ENCODE assay signal across 9 cellular contexts in genomic region chr7:121372376-121373024, GRCh38. TPM values are rescaled to one million over a fixed set of nuclear protein-coding genes. Genes with fewer than 3 reads are reported as not detected.
DNase-seq lines count a peak whose midpoint lies in the region; ATAC-seq, FAIRE-seq and TF ChIP-seq lines count a peak whose summit lies in the region.
"Had no signal": no experiment of that assay in that cellular context is flagged by ENCODE, and none has a peak within 500 bp of the region (broad histone marks: within the 10 kb centered on the region; RNA-seq: fewer than 3 reads in every experiment).

No MANE protein-coding gene starts in this region.

- H3K36me3 ChIP-seq in small intestine (ENCODE audit: control insufficient read depth in 2 of 2, insufficient read depth in 2 of 2, low read length in 2 of 2) (peaks cover 0 to 17% of the 10 kb centered on the region in 2 donors), colonic mucosa (no peaks in the 10 kb centered on the region)

- no peak overlapping the region for H3K9ac ChIP-seq in colonic mucosa (ENCODE audit: low read depth in 2 of 2, low read length in 2 of 2)

- no peaks in the 10 kb centered on the region for H3K9me3 Mint-ChIP-seq in activated CD4-positive, alpha-beta T cell treated with anti-CD3 and anti-CD28 coated beads for 36 hours (ENCODE audit: low read depth)

- H3K27me3 ChIP-seq in small intestine (ENCODE audit: control insufficient read depth in 2 of 2, insufficient read depth in 2 of 2, low read length in 2 of 2): no peaks in the 10 kb centered on the region
- H3K27me3 ChIP-seq in colonic mucosa: no peaks in the 10 kb centered on the region

- POLR2A ChIA-PET in activated CD4-positive, alpha-beta T cell treated with anti-CD3 and anti-CD28 coated beads for 36 hours (lab: Charles Lee): no interaction called here

- peaks cover 20% of the 10 kb centered on the region for H3K4me1 Mint-ChIP-seq in activated CD4-positive, alpha-beta T cell treated with anti-CD3 and anti-CD28 coated beads for 36 hours
- peaks cover 16% of the 10 kb centered on the region for H3K4me1 Mint-ChIP-seq in T-helper 17 cell

- peak; percentile 65 for ATAC-seq in activated CD4-positive, alpha-beta T cell treated with anti-CD3 and anti-CD28 coated beads for 36 hours
- ATAC-seq in HG02938 (IDR thresholded peaks at IDR 0.05; ENCODE audit: unreplicated experiment) (peak; percentile 88), T-helper 17 cell (no peak)

- no peak overlapping the region for H3K4me3 Mint-ChIP-seq in activated CD4-positive, alpha-beta T cell treated with anti-CD3 and anti-CD28 coated beads for 36 hours
- no peak overlapping the region for H3K4me3 Mint-ChIP-seq in T-helper 17 cell

- H3K4me1 ChIP-seq in small intestine (ENCODE audit: control insufficient read depth in 2 of 2, insufficient read depth in 1 of 2, low read depth in 1 of 2, low read length in 1 of 2): no peaks in the 10 kb centered on the region
- no peaks in the 10 kb centered on the region for H3K4me1 ChIP-seq in colonic mucosa

- WGBS in small intestine, 3 donors: 73 to 90% (median 76%) methylated on average over 2 of the region's 2 CpGs

- H3K9me3 ChIP-seq in T-helper 17 cell (ENCODE audit: control insufficient read depth, low read length, poor library complexity, severe bottlenecking) (no peaks in the 10 kb centered on the region), small intestine (ENCODE audit: control insufficient read depth, low read depth) (no peaks in the 10 kb centered on the region), colonic mucosa (no peaks in the 10 kb centered on the region)

- H3K36me3 Mint-ChIP-seq in activated CD4-positive, alpha-beta T cell treated with anti-CD3 and anti-CD28 coated beads for 36 hours (ENCODE audit: low read depth): peaks cover 15% of the 10 kb centered on the region
- H3K36me3 Mint-ChIP-seq in T-helper 17 cell (ENCODE audit: low read depth): peaks cover 13% of the 10 kb centered on the region

- CTCF ChIA-PET in activated CD4-positive, alpha-beta T cell treated with anti-CD3 and anti-CD28 coated beads for 36 hours (lab: Charles Lee): interaction anchor here (1.0 to 1.7 kb wide), 7 partner anchors 10 to 622 kb away, joined by 3 to 9 read pairs (median 5); no protein-coding TSS in a partner anchor

- no peak for FAIRE-seq in small intestine (lab: Jason Lieb, UNC)

- no peak overlapping the region for H3K4me3 ChIP-seq in small intestine (ENCODE audit: low read depth in 1 of 2, low read length in 2 of 2)
- H3K4me3 ChIP-seq in colonic mucosa: no peak overlapping the region

- TF ChIP-seq CTCF in colonic mucosa (IDR thresholded peaks at IDR 0.05): no peak

- intact Hi-C loops in activated CD4-positive, alpha-beta T cell treated with anti-CD3 and anti-CD28 coated beads for 36 hours (cut with DNase I, micrococcal nuclease): no loop called here
- intact Hi-C loops in colonic mucosa (cut with DNase I): no loop called here

- no peak overlapping the region for H3K27ac ChIP-seq in small intestine (ENCODE audit: low read depth in 1 of 2, low read length in 1 of 2)
- no peak overlapping the region for H3K27ac ChIP-seq in colonic mucosa
- H3K27ac ChIP-seq: epithelial cell of prostate had no signal

- DNase-seq in activated CD4-positive, alpha-beta T cell treated with anti-CD3 and anti-CD28 coated beads for 36 hours: no peak
- no peak for DNase-seq in activated CD4-positive, alpha-beta T cell treated with anti-CD3 and anti-CD28 coated beads, Interleukin-2, amount 50 U/mL, for 1 hour
- DNase-seq in T-helper 17 cell (no peak), small intestine (peak; percentile 16), DMS 273 treated with DMSO at 0.1 percent for 48 hours (lab: John Stamatoyannopoulos, UW) (no peak), HuH-7.5 (ENCODE audit: low spot score) (no peak), colonic mucosa (no peak)

- no peaks in the 10 kb centered on the region for H3K27me3 Mint-ChIP-seq in activated CD4-positive, alpha-beta T cell treated with anti-CD3 and anti-CD28 coated beads for 36 hours
- H3K27me3 Mint-ChIP-seq in T-helper 17 cell: no peaks in the 10 kb centered on the region

- H3K27ac Mint-ChIP-seq in activated CD4-positive, alpha-beta T cell treated with anti-CD3 and anti-CD28 coated beads for 36 hours: peak overlapping the region; percentile 48
- H3K27ac Mint-ChIP-seq in T-helper 17 cell: peak overlapping the region; percentile 53

RNA-seq across cellular contexts. Expression of gene FAM3C, which starts 23.6 kb away (rescaled TPM):
- 10 to 100 TPM; 13.3 to 14.9 TPM for total RNA-seq in activated CD4-positive, alpha-beta T cell treated with anti-CD3 and anti-CD28 coated beads for 36 hours
- total RNA-seq in T-helper 17 cell (10 to 100 TPM; 10.6 to 16.6 TPM), colonic mucosa (10 to 100 TPM; 46.3 to 57.7 TPM)
- polyA plus RNA-seq in small intestine: 100 to 1,000 TPM in 2 of 3 donors, 10 to 100 TPM in 1; 98.0 to 166 (median 145) TPM

RNA-seq across cellular contexts. Expression of gene WNT16, which starts 43.7 kb away (rescaled TPM):
- total RNA-seq in activated CD4-positive, alpha-beta T cell treated with anti-CD3 and anti-CD28 coated beads for 36 hours: not detected
- total RNA-seq in T-helper 17 cell: not detected
- under 1 TPM in 1 of 3 donors, not detected in 2; 0.30 TPM for polyA plus RNA-seq in small intestine
- under 1 TPM in 1 of 2 donors, not detected in 1; 0.11 TPM for total RNA-seq in colonic mucosa
